8 cellular contexts compared by ENCODE assay signal in the genomic region with DNA sequence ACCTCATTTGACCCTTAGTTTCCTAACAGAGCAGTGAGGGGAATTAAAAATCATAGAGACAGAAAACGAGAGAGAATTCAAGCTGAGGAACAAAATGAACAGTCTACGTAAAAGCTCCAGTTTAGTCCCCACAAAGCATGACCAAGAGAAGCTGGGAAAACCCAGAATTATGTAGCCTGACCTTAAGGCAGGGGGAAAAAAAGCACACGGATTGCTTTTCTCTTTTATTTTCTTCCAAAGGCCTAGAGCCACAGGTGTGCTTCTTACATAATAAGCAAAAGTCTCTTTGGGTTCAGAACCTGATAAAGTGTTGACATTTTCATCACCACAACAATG. TPM values are rescaled to one million over a fixed set of nuclear protein-coding genes. Genes with fewer than 3 reads are reported as not detected.
A peak's percentile ranks its signal among the peaks of the same experiment; 100 is the strongest.
DNase-seq lines count a peak whose midpoint lies in the region; ATAC-seq, FAIRE-seq and TF ChIP-seq lines count a peak whose summit lies in the region.

No MANE protein-coding gene starts in this region.

- H3K9me3 Mint-ChIP-seq in activated T-helper 17 cell treated with anti-CD3 and anti-CD28 coated beads, Interleukin-2, amount 50 U/mL, for 72 hours: no peaks in the 10 kb centered on the region
- H3K9me3 Mint-ChIP-seq in stimulated activated naive B cell treated with anti-CD40 and anti-IgM and Interleukin-4, amounts not matched to agents 10 μg/mL and 1 μg/mL and 100 μg/mL, for 72 hours: no peaks in the 10 kb centered on the region

- peaks cover 15% of the 10 kb centered on the region for H3K4me1 Mint-ChIP-seq in activated T-helper 17 cell treated with anti-CD3 and anti-CD28 coated beads, Interleukin-2, amount 50 U/mL, for 72 hours
- H3K4me1 Mint-ChIP-seq in stimulated activated naive B cell treated with anti-CD40 and anti-IgM and Interleukin-4, amounts not matched to agents 10 μg/mL and 1 μg/mL and 100 μg/mL, for 72 hours: peaks cover 18 to 33% of the 10 kb centered on the region in 2 donors

- H3K27me3 ChIP-seq in HL-60 (ENCODE audit: insufficient read depth, poor library complexity, severe bottlenecking) (no peaks in the 10 kb centered on the region), iPS-18a (ENCODE audit: control insufficient read depth, insufficient read depth, low read length) (no peaks in the 10 kb centered on the region)

- TF ChIP-seq POLR2A in GM12892 (IDR thresholded peaks at IDR 0.05; ENCODE audit: low read depth, low read length) (no peak), erythroblast (IDR thresholded peaks at IDR 0.05; ENCODE audit: low read length) (no peak)

- no peaks in the 10 kb centered on the region for H3K27me3 Mint-ChIP-seq in activated T-helper 17 cell treated with anti-CD3 and anti-CD28 coated beads, Interleukin-2, amount 50 U/mL, for 72 hours
- H3K27me3 Mint-ChIP-seq in stimulated activated naive B cell treated with anti-CD40 and anti-IgM and Interleukin-4, amounts not matched to agents 10 μg/mL and 1 μg/mL and 100 μg/mL, for 72 hours: no peaks in the 10 kb centered on the region

- peak overlapping the region; percentile 80 for H3K4me3 ChIP-seq in HL-60 (replicated peaks; ENCODE audit: insufficient read depth, low read length)
- H3K4me3 ChIP-seq in iPS-18a (ENCODE audit: low read length): peak overlapping the region; percentile 98

- peak overlapping the region; percentile 82 for H3K9ac ChIP-seq in iPS-18a (ENCODE audit: low read length)

- H3K4me3 Mint-ChIP-seq in activated T-helper 17 cell treated with anti-CD3 and anti-CD28 coated beads, Interleukin-2, amount 50 U/mL, for 72 hours: peak overlapping the region; percentile 95
- H3K4me3 Mint-ChIP-seq in stimulated activated naive B cell treated with anti-CD40 and anti-IgM and Interleukin-4, amounts not matched to agents 10 μg/mL and 1 μg/mL and 100 μg/mL, for 72 hours: peak overlapping the region; percentile 88 to 94

- H3K36me3 Mint-ChIP-seq in activated T-helper 17 cell treated with anti-CD3 and anti-CD28 coated beads, Interleukin-2, amount 50 U/mL, for 72 hours (ENCODE audit: low read depth): peaks cover 8% of the 10 kb centered on the region
- H3K36me3 Mint-ChIP-seq in stimulated activated naive B cell treated with anti-CD40 and anti-IgM and Interleukin-4, amounts not matched to agents 10 μg/mL and 1 μg/mL and 100 μg/mL, for 72 hours: peaks cover 8% of the 10 kb centered on the region in 2 donors

- H3K27ac ChIP-seq in HL-60 (replicated peaks) (peak overlapping the region; percentile 74), iPS-18a (ENCODE audit: low read length) (peak overlapping the region; percentile 36)

- ATAC-seq in activated T-helper 17 cell treated with anti-CD3 and anti-CD28 coated beads, Interleukin-2, amount 50 U/mL, for 72 hours (replicated peaks): no peak
- ATAC-seq in stimulated activated naive B cell treated with anti-CD40 and anti-IgM and Interleukin-4, amounts not matched to agents 10 μg/mL and 1 μg/mL and 100 μg/mL, for 72 hours (replicated peaks): peak in 1 of 2 donors; percentile 14
- ATAC-seq in GM21737 (IDR thresholded peaks at IDR 0.05; ENCODE audit: unreplicated experiment) (no peak), GM21381 (IDR thresholded peaks at IDR 0.05; ENCODE audit: unreplicated experiment) (no peak)

- no peaks in the 10 kb centered on the region for H3K9me3 ChIP-seq in iPS-18a (ENCODE audit: control insufficient read depth, low read depth, low read length)

- peak overlapping the region; percentile 94 for H3K27ac Mint-ChIP-seq in activated T-helper 17 cell treated with anti-CD3 and anti-CD28 coated beads, Interleukin-2, amount 50 U/mL, for 72 hours
- peak overlapping the region; percentile 90 for H3K27ac Mint-ChIP-seq in stimulated activated naive B cell treated with anti-CD40 and anti-IgM and Interleukin-4, amounts not matched to agents 10 μg/mL and 1 μg/mL and 100 μg/mL, for 72 hours

- no peak for TF ChIP-seq CTCF in HL-60 (IDR thresholded peaks at IDR 0.05; ENCODE audit: insufficient read depth, low read length)

- FAIRE-seq in GM12892 (lab: Jason Lieb, UNC): no peak

- H3K4me1 ChIP-seq in iPS-18a (ENCODE audit: control insufficient read depth, low read depth, low read length): peaks cover 10% of the 10 kb centered on the region

- H3K36me3 ChIP-seq in iPS-18a (ENCODE audit: control insufficient read depth, low read depth, low read length): no peaks in the 10 kb centered on the region

- DNase-seq in HL-60 (ENCODE audit: low read depth in 1 of 2, low spot score in 1 of 2) (no peak), GM12892 (ENCODE audit: insufficient read length) (no peak), erythroblast (lab: John Stamatoyannopoulos, UW) (no peak)
- DNase-seq in stimulated activated naive B cell treated with anti-CD40 and anti-IgM and Interleukin-4, amounts not matched to agents 10 μg/mL and 1 μg/mL and 100 μg/mL, for 72 hours: no peak

RNA-seq across cellular contexts. Expression of gene AMBRA1, which starts 0.5 kb away (rescaled TPM):
- 10 to 100 TPM; 28.2 to 30.3 TPM for total RNA-seq in activated T-helper 17 cell treated with anti-CD3 and anti-CD28 coated beads, Interleukin-2, amount 50 U/mL, for 72 hours
- 8.9 TPM for polyA plus RNA-seq in GM12892 (2012; ENCODE audit: missing spikeins)

RNA-seq across cellular contexts. Expression of gene HARBI1, which starts 22.7 kb away (rescaled TPM):
- 1 to 10 TPM; 2.4 to 4.6 TPM for total RNA-seq in activated T-helper 17 cell treated with anti-CD3 and anti-CD28 coated beads, Interleukin-2, amount 50 U/mL, for 72 hours
- 3.5 TPM for polyA plus RNA-seq in GM12892 (2012; ENCODE audit: missing spikeins)

RNA-seq across cellular contexts. Expression of gene ATG13, which starts 23.0 kb away (rescaled TPM):
- 10 to 100 TPM; 59.1 to 62.1 TPM for total RNA-seq in activated T-helper 17 cell treated with anti-CD3 and anti-CD28 coated beads, Interleukin-2, amount 50 U/mL, for 72 hours
- polyA plus RNA-seq in GM12892 (2012; ENCODE audit: missing spikeins): 17.3 TPM
